32 cellular contexts compared by ENCODE assay signal in the genomic region with DNA sequence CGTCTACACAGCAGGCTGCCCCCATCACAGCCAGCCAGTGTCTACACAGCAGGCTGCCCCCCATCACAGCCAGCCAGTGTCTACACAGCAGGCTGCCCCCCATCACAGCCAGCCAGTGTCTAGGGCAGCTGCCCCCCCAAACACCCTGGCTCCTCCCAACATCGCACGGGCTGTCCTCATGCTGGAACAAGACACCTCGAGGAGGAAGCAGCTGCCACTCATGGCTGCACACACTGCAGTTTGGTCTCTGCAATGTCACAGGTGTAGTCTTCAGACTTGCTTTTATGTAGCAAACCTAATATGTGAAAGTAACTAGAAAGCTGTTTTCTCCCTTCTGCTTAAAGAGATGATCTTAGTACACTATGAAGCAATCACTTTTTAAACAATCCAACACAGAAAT. TPM values are rescaled to one million over a fixed set of nuclear protein-coding genes. Genes with fewer than 3 reads are reported as not detected.
DNase-seq lines count a peak whose midpoint lies in the region; ATAC-seq and TF ChIP-seq lines count a peak whose summit lies in the region.
"Had no signal": no experiment of that assay in that cellular context is flagged by ENCODE, and none has a peak within 500 bp of the region (broad histone marks: within the 10 kb centered on the region; RNA-seq: fewer than 3 reads in every experiment).

No MANE protein-coding gene starts in this region.

- H3K27ac ChIP-seq in spleen, result no peak overlapping the region
- no peak overlapping the region for H3K27ac ChIP-seq in tibial nerve
- H3K27ac ChIP-seq: brain microvascular endothelial cell, C4-2B, dorsolateral prefrontal cortex, gastrocnemius medialis, hepatocyte, pancreas had no signal

- H3K9me3 ChIP-seq in spleen, result no peaks in the 10 kb centered on the region
- no peaks in the 10 kb centered on the region for H3K9me3 ChIP-seq in tibial nerve
- H3K9me3 ChIP-seq: gastrocnemius medialis, pancreas had no signal

- TF ChIP-seq CTCF in WTC11 (IDR thresholded peaks at IDR 0.05) (no peak), spleen (IDR thresholded peaks at IDR 0.05 in 8 of 11, conservative IDR thresholded peaks at IDR 0.05 in 3 of 11) (no peak), tibial nerve (IDR thresholded peaks at IDR 0.05) (no peak)

- H3K4me3 ChIP-seq in spleen (no peak overlapping the region), tibial nerve (no peak overlapping the region)
- H3K4me3 ChIP-seq: dorsolateral prefrontal cortex, gastrocnemius medialis, hepatocyte, pancreas had no signal

- H3K36me3 Mint-ChIP-seq in WTC11, result peaks cover 23% of the 10 kb centered on the region

- WGBS in spleen, 5 donors, result 43 to 61% (median 53%) methylated on average over 4 of the region's 4 CpGs
- 50 to 72% methylated on average over 1 to 4 of the region's 4 CpGs for WGBS in tibial nerve, 2 donors

- H3K27ac Mint-ChIP-seq in WTC11, result peak overlapping the region; percentile 15; the same call in 1 of the 2 replicates
- H3K27ac Mint-ChIP-seq: activated CD8-positive, alpha-beta T cell treated with anti-CD3 and anti-CD28 coated beads, Interleukin-2, amount 10 ng/mL, durations not matched to agents 7 days and 5 days; activated T-helper 2 cell treated with anti-CD3 and anti-CD28 coated beads, Interferon-gamma antibody, Interleukin-2, Interleukin-4, amounts not matched to agents 10 μg/mL and 5 μg/mL and 100 μg/mL, durations not matched to agents 14 hours and 24 hours and 36 hours; immature natural killer cell had no signal

- DNase-seq in NAMALWA (ENCODE audit: low spot score), result peak; percentile 86
- DNase-seq in WTC11 (ENCODE audit: low spot score), result no peak
- peak; percentile 74 for DNase-seq in spleen
- DNase-seq in NCI-H187 treated with DMSO at 0.1 percent for 48 hours (lab: John Stamatoyannopoulos, UW), result no peak
- DNase-seq in OCI-M2 (lab: John Stamatoyannopoulos, UW; ENCODE audit: unreplicated experiment), result no peak
- DNase-seq in tibial nerve (ENCODE audit: low spot score in 2 of 2), result no peak
- DNase-seq: activated CD4-positive, alpha-beta T cell treated with anti-CD3 and anti-CD28 coated beads for 4 hours; activated CD8-positive, alpha-beta T cell treated with anti-CD3 and anti-CD28 coated beads, Interleukin-2, amount 10 ng/mL, durations not matched to agents 7 days and 5 days; activated naive CD4-positive, alpha-beta T cell treated with anti-CD3 and anti-CD28 coated beads, Interleukin-2, amount 50 U/mL, for 16 hours; amygdala; brain microvascular endothelial cell; COR-L47; gastrocnemius medialis; GF-D8; immature natural killer cell; Kasumi-1; left cardiac atrium; NCI-H1436; NCI-H2081 treated with DMSO at 0.1 percent for 48 hours; pancreas; retina; stimulated activated naive CD4-positive, alpha-beta T cell treated with Interleukin-2 at 50 U/mL for 16 hours had no signal

- ATAC-seq in GM18511 (IDR thresholded peaks at IDR 0.05; ENCODE audit: unreplicated experiment) (peak; percentile 65), WTC11 (no peak), GM19351 (IDR thresholded peaks at IDR 0.05; ENCODE audit: unreplicated experiment) (no peak)
- ATAC-seq: activated CD8-positive, alpha-beta T cell treated with anti-CD3 and anti-CD28 coated beads, Interleukin-2, amount 10 ng/mL, durations not matched to agents 7 days and 5 days; gastrocnemius medialis; pancreas had no signal

- no peak for TF ChIP-seq POLR2A in spleen (IDR thresholded peaks at IDR 0.05)
- no peak for TF ChIP-seq POLR2A in tibial nerve (IDR thresholded peaks at IDR 0.05)

- H3K4me1 ChIP-seq in spleen, result peaks cover 0 to 7% (median 0%) of the 10 kb centered on the region in 6 donors
- no peaks in the 10 kb centered on the region for H3K4me1 ChIP-seq in tibial nerve
- H3K4me1 ChIP-seq: pancreas had no signal

- CTCF ChIA-PET in WTC11 (lab: Charles Lee), result no interaction called here

- intact Hi-C loops in spleen (cut with DNase I; ENCODE audit: low total_unique reads), result no loop called here

- no peaks in the 10 kb centered on the region for H3K9me3 Mint-ChIP-seq in WTC11
- H3K9me3 Mint-ChIP-seq: activated T-helper 2 cell treated with anti-CD3 and anti-CD28 coated beads, Interferon-gamma antibody, Interleukin-2, Interleukin-4, amounts not matched to agents 10 μg/mL and 5 μg/mL and 100 μg/mL, durations not matched to agents 14 hours and 24 hours and 36 hours; immature natural killer cell had no signal

- H3K36me3 ChIP-seq in spleen, result peaks cover 0 to 49% (median 29%) of the 10 kb centered on the region in 6 donors
- H3K36me3 ChIP-seq in tibial nerve, result peaks cover 0 to 58% (median 7%) of the 10 kb centered on the region in 3 donors

- no peak overlapping the region for H3K4me3 Mint-ChIP-seq in WTC11
- H3K4me3 Mint-ChIP-seq: activated CD8-positive, alpha-beta T cell treated with anti-CD3 and anti-CD28 coated beads, Interleukin-2, amount 10 ng/mL, durations not matched to agents 7 days and 5 days; immature natural killer cell had no signal

- POLR2A ChIA-PET in WTC11 (lab: Charles Lee), result no interaction called here

- H3K4me1 Mint-ChIP-seq in WTC11, result peaks cover 11% of the 10 kb centered on the region
- H3K4me1 Mint-ChIP-seq: immature natural killer cell had no signal

- no peaks in the 10 kb centered on the region for H3K27me3 ChIP-seq in spleen (replicated peaks in 1 of 7)
- H3K27me3 ChIP-seq in tibial nerve, result no peaks in the 10 kb centered on the region
- H3K27me3 ChIP-seq: brain microvascular endothelial cell, dorsolateral prefrontal cortex, gastrocnemius medialis, hepatocyte, pancreas had no signal

- no peak for TF ChIP-seq EP300 in tibial nerve (IDR thresholded peaks at IDR 0.05)

- H3K27me3 Mint-ChIP-seq in WTC11 (ENCODE audit: low read depth), result no peaks in the 10 kb centered on the region

TF ChIP-seq in WTC11, 78 proteins besides CTCF, POLR2A, EP300 and RAD21:
- TF ChIP-seq NFYB (CRISPR knock-in tag; conservative IDR thresholded peaks at IDR 0.05; ENCODE audit: low read depth), result no peak
- TF ChIP-seq, protein P1, sequence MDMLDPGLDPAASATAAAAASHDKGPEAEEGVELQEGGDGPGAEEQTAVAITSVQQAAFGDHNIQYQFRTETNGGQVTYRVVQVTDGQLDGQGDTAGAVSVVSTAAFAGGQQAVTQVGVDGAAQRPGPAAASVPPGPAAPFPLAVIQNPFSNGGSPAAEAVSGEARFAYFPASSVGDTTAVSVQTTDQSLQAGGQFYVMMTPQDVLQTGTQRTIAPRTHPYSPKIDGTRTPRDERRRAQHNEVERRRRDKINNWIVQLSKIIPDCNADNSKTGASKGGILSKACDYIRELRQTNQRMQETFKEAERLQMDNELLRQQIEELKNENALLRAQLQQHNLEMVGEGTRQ (CRISPR knock-in tag; IDR thresholded peaks at IDR 0.05), result no peak
- TF ChIP-seq, protein P2, sequence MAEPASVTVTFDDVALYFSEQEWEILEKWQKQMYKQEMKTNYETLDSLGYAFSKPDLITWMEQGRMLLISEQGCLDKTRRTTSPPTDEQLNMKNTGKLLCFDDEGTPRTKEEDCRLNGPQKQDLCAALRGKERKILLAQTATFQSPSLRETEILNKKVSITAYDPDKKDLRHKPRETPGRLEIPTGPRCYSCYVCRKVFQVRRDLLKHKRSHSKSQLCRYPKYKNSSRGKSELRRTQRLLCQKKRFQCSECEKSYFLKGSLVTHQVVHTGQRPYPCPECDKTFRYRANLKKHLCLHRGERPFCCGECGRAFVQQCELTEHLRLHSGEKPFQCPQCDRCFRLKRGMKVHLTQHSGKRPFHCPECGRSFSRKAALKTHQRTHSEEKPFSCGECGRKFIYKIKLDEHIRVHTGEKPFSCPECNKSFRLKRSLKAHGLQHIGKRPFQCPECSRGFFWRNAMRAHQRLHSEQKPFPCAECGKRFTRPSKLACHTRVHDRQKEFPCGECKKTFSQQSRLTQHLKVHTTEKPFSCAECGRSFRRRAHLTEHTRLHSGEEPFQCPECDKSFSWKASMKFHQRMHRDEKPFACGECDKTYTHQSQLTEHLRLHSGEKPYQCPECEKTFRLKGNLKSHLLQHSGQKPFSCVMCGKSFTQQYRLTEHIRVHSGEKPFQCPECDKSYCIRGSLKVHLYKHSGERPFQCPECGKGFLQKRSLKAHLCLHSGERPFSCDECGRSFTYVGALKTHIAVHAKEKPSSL (CRISPR knock-in tag; conservative IDR thresholded peaks at IDR 0.05), result no peak
- no peak for TF ChIP-seq IRF1 (CRISPR knock-in tag; IDR thresholded peaks at IDR 0.05)

RNA-seq across cellular contexts. Expression of gene LRRC14B, which starts 9.7 kb away (rescaled TPM):
- total RNA-seq in WTC11 (2021), result 0.11 TPM in 1 of 3 replicates, not detected in the others
- not detected for total RNA-seq in spleen
- under 1 TPM in 1 of 3 donors, not detected in 2; 0.10 TPM for polyA plus RNA-seq in spleen
- total RNA-seq in tibial nerve, result not detected
- total RNA-seq: activated CD8-positive, alpha-beta T cell treated with anti-CD3 and anti-CD28 coated beads, Interleukin-2, amount 10 ng/mL, durations not matched to agents 7 days and 5 days; activated T-helper 2 cell treated with anti-CD3 and anti-CD28 coated beads, Interferon-gamma antibody, Interleukin-2, Interleukin-4, amounts not matched to agents 10 μg/mL and 5 μg/mL and 100 μg/mL, durations not matched to agents 14 hours and 24 hours and 36 hours; hepatocyte; NCI-H460; pancreas; RPMI7951 had no signal
- polyA plus RNA-seq: immature natural killer cell, neural cell, pancreas, urinary bladder had no signal

RNA-seq across cellular contexts. Expression of gene CCDC127, which starts 17.0 kb away (rescaled TPM):
- total RNA-seq in WTC11 (2021) (5.3 to 8.4 TPM (median 6.3 TPM) in 3 replicates), spleen (1 to 10 TPM; 2.8 to 8.9 (median 5.7) TPM), tibial nerve (1 to 10 TPM; 4.5 to 7.2 (median 5.8) TPM)
- polyA plus RNA-seq in spleen, result 1 to 10 TPM; 1.2 to 2.6 (median 1.8) TPM

RNA-seq across cellular contexts. Expression of gene SDHA, which starts 17.1 kb away (rescaled TPM):
- 135 to 145 TPM (median 137 TPM) in 3 replicates for total RNA-seq in WTC11 (2021)
- 100 to 1,000 TPM in 6 of 7 donors, 10 to 100 TPM in 1; 91.9 to 135 (median 122) TPM for total RNA-seq in spleen
- polyA plus RNA-seq in spleen, result 10 to 100 TPM; 58.6 to 86.0 (median 62.3) TPM
- 10 to 100 TPM; 67.7 to 95.3 (median 78.3) TPM for total RNA-seq in tibial nerve

Comparison
In these comparisons a context has a peak if more than half of its experiments do, and no peak if none do; other contexts are left out.
1. DNase-seq: peak in NAMALWA (single experiment) and spleen (single experiment); none in WTC11 (single experiment), NCI-H187 treated with DMSO at 0.1 percent for 48 hours (single experiment), OCI-M2 (single experiment) and tibial nerve (0 of 2).